24 cellular contexts compared by ENCODE assay signal in the genomic region with DNA sequence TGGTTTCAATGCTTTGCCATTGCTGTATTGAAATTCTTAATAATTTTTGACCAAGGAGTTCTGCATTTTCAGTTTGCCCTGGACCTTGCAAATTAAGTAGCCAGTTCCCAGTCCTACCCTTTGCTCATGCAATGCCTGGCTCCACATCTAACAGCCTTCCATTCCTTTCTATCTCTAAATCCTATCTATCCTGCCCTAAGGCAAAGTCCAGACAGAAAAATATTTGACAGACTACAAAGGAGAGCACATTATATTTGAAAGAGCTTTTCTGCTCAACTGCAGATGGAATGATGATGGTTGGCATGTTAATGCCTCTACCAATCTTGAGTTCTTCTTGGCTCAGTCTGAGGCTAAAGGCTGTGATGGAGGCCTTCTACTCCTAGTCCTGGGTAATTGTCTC. TPM values are rescaled to one million over a fixed set of nuclear protein-coding genes. Genes with fewer than 3 reads are reported as not detected.
"Had no signal": no experiment of that assay in that cellular context is flagged by ENCODE, and none has a peak within 500 bp of the region (broad histone marks: within the 10 kb centered on the region; RNA-seq: fewer than 3 reads in every experiment).

No MANE protein-coding gene starts in this region.

- H3K27me3 ChIP-seq: adrenal gland had no signal

- H3K36me3 ChIP-seq: adrenal gland had no signal

- H3K27ac Mint-ChIP-seq: activated CD4-positive, alpha-beta memory T cell treated with anti-CD3 and anti-CD28 coated beads for 36 hours; activated CD4-positive, alpha-beta T cell treated with anti-CD3 and anti-CD28 coated beads, Interleukin-2, amount 10 ng/mL, durations not matched to agents 7 days and 5 days; activated naive CD4-positive, alpha-beta T cell treated with anti-CD3 and anti-CD28 coated beads, Interleukin-2, amount 10 ng/mL, durations not matched to agents 7 days and 5 days; activated naive CD8-positive, alpha-beta T cell treated with anti-CD3 and anti-CD28 coated beads for 36 hours; activated T-helper 17 cell treated with anti-CD3 and anti-CD28 coated beads, Interleukin-2, amount 50 U/mL, for 72 hours; T-cell had no signal

- DNase-seq: activated CD4-positive, alpha-beta memory T cell treated with anti-CD3 and anti-CD28 coated beads for 36 hours; activated CD4-positive, alpha-beta T cell treated with anti-CD3 and anti-CD28 coated beads, Interleukin-2, amount 10 ng/mL, durations not matched to agents 7 days and 5 days; activated CD4-positive, CD25-positive, alpha-beta regulatory T cell; activated gamma-delta T cell; activated naive CD4-positive, alpha-beta T cell treated with anti-CD3 and anti-CD28 coated beads, Interleukin-2, amount 10 ng/mL, durations not matched to agents 7 days and 5 days; activated naive CD8-positive, alpha-beta T cell treated with anti-CD3 and anti-CD28 coated beads for 36 hours; activated T-cell treated with anti-CD3 and anti-CD28 coated beads for 4 hours; activated T-cell treated with anti-CD3 and anti-CD28 coated beads, Interleukin-2, amount 50 U/mL, for 48 hours; Karpas-422; NCI-H1105 treated with DMSO at 0.1 percent for 48 hours; NCI-H1436 treated with DMSO at 0.1 percent for 48 hours; NCI-H187 treated with DMSO at 0.1 percent for 48 hours; NCI-H2081 treated with DMSO at 0.1 percent for 48 hours; NCI-H446; NCI-H524; PC-3; SHP77 treated with DMSO at 0.1 percent for 48 hours; T-cell; T-helper 2 cell; T1000 had no signal

- H3K4me3 Mint-ChIP-seq: activated CD4-positive, alpha-beta memory T cell treated with anti-CD3 and anti-CD28 coated beads for 36 hours; activated CD4-positive, alpha-beta T cell treated with anti-CD3 and anti-CD28 coated beads, Interleukin-2, amount 10 ng/mL, durations not matched to agents 7 days and 5 days; activated naive CD4-positive, alpha-beta T cell treated with anti-CD3 and anti-CD28 coated beads, Interleukin-2, amount 10 ng/mL, durations not matched to agents 7 days and 5 days; activated naive CD8-positive, alpha-beta T cell treated with anti-CD3 and anti-CD28 coated beads for 36 hours; activated T-helper 17 cell treated with anti-CD3 and anti-CD28 coated beads, Interleukin-2, amount 50 U/mL, for 72 hours; T-cell had no signal

- ATAC-seq: activated T-helper 17 cell treated with anti-CD3 and anti-CD28 coated beads, Interleukin-2, amount 50 U/mL, for 72 hours; PC-3; T-cell had no signal

- H3K27me3 Mint-ChIP-seq: activated CD4-positive, alpha-beta memory T cell treated with anti-CD3 and anti-CD28 coated beads for 36 hours; activated naive CD8-positive, alpha-beta T cell treated with anti-CD3 and anti-CD28 coated beads for 36 hours; activated T-helper 17 cell treated with anti-CD3 and anti-CD28 coated beads, Interleukin-2, amount 50 U/mL, for 72 hours; T-cell had no signal

- H3K36me3 Mint-ChIP-seq: activated CD4-positive, alpha-beta memory T cell treated with anti-CD3 and anti-CD28 coated beads for 36 hours; activated naive CD4-positive, alpha-beta T cell treated with anti-CD3 and anti-CD28 coated beads, Interleukin-2, amount 10 ng/mL, durations not matched to agents 7 days and 5 days had no signal

- H3K27ac ChIP-seq: adrenal gland, VCaP had no signal

- H3K4me3 ChIP-seq: adrenal gland, K562 had no signal

- H3K9me3 ChIP-seq: adrenal gland had no signal

- H3K4me1 Mint-ChIP-seq: activated CD4-positive, alpha-beta T cell treated with anti-CD3 and anti-CD28 coated beads, Interleukin-2, amount 10 ng/mL, durations not matched to agents 7 days and 5 days; activated naive CD4-positive, alpha-beta T cell treated with anti-CD3 and anti-CD28 coated beads, Interleukin-2, amount 10 ng/mL, durations not matched to agents 7 days and 5 days; activated naive CD8-positive, alpha-beta T cell treated with anti-CD3 and anti-CD28 coated beads for 36 hours; activated T-helper 17 cell treated with anti-CD3 and anti-CD28 coated beads, Interleukin-2, amount 50 U/mL, for 72 hours; T-cell had no signal

RNA-seq across cellular contexts. Expression of a gene that starts 15.5 kb away (rescaled TPM):
- total RNA-seq: activated CD4-positive, alpha-beta T cell treated with anti-CD3 and anti-CD28 coated beads, Interleukin-2, amount 10 ng/mL, durations not matched to agents 7 days and 5 days had no signal

RNA-seq across cellular contexts. Expression of a gene that starts 52.2 kb away (rescaled TPM):
- total RNA-seq: activated CD4-positive, alpha-beta memory T cell treated with anti-CD3 and anti-CD28 coated beads for 36 hours; activated CD4-positive, alpha-beta T cell treated with anti-CD3 and anti-CD28 coated beads, Interleukin-2, amount 10 ng/mL, durations not matched to agents 7 days and 5 days; activated T-helper 17 cell treated with anti-CD3 and anti-CD28 coated beads, Interleukin-2, amount 50 U/mL, for 72 hours; T-cell had no signal
